In genomic region chr2:89244407-89244806, GRCh38 we compare ENCODE assay signal across 6 cellular contexts.
A peak's percentile ranks its signal among the peaks of the same experiment; 100 is the strongest.
DNase-seq lines count a peak whose midpoint lies in the region; ATAC-seq, FAIRE-seq and TF ChIP-seq lines count a peak whose summit lies in the region.
"Not testable (repeated sequence)": the region's sequence is repeated elsewhere in the genome, so short reads cannot be mapped to it uniquely, and the experiment has no call there.

No MANE protein-coding gene starts in this region.

- not testable (repeated sequence) for H3K4me3 ChIP-seq in BLaER1, esophagus muscularis mucosa, mucosa of descending colon
- H3K4me3 ChIP-seq in Karpas-422 (ENCODE audit: low read length) (peak overlapping the region; percentile 40; the same call in 1 of the 2 replicates), OCI-LY1 (ENCODE audit: low read depth, low read length, poor library complexity, severe bottlenecking) (peak overlapping the region; percentile 67)

- not testable (repeated sequence) for H4K20me1 ChIP-seq in BLaER1; Karpas-422 (ENCODE audit: insufficient read depth, low read depth, low read length); OCI-LY1 (ENCODE audit: insufficient read depth, low read length)

- H3K4me2 ChIP-seq in BLaER1 (peak overlapping the region; percentile 26; the same call in 1 of the 2 replicates), Karpas-422 (ENCODE audit: low read depth, low read length, poor library complexity, severe bottlenecking) (peak overlapping the region; percentile 51), OCI-LY1 (ENCODE audit: low read length) (peak overlapping the region; percentile 92)

- H3K36me3 ChIP-seq in BLaER1; Karpas-422 (ENCODE audit: insufficient read depth, low read length); OCI-LY1 (ENCODE audit: insufficient read depth, low read length); esophagus muscularis mucosa; mucosa of descending colon (ENCODE audit: low read depth): not testable (repeated sequence)

- H2AFZ ChIP-seq in Karpas-422 (ENCODE audit: low read length); OCI-LY1 (ENCODE audit: low read length): not testable (repeated sequence)

- not testable (repeated sequence) for H3K9me2 ChIP-seq in Karpas-422 (replicated peaks; ENCODE audit: insufficient read depth, low read length); OCI-LY1 (ENCODE audit: low read depth, low read length)

- H3F3A ChIP-seq in OCI-LY1 (ENCODE audit: insufficient read depth, low read length) = not testable (repeated sequence)

- not testable (repeated sequence) for H3K27me3 ChIP-seq in BLaER1; Karpas-422 (ENCODE audit: low read length); OCI-LY1 (ENCODE audit: insufficient read depth, low read length); esophagus muscularis mucosa

- peak; percentile 68 for ATAC-seq in mucosa of descending colon

- H3K27ac ChIP-seq in BLaER1 = 0 out of 2 replicates have a peak overlapping the region, but pooled peaks have one; percentile 35
- H3K27ac ChIP-seq in Karpas-422 (ENCODE audit: low read length) = peak overlapping the region; percentile 78; the same call in 1 of the 2 replicates
- H3K27ac ChIP-seq in OCI-LY1 (ENCODE audit: low read depth, low read length, poor library complexity, severe bottlenecking) = peak overlapping the region; percentile 87
- not testable (repeated sequence) for H3K27ac ChIP-seq in esophagus muscularis mucosa (replicated peaks in 1 of 4)

- H3K4me1 ChIP-seq in BLaER1 = peaks cover 20% of the 10 kb centered on the region
- H3K4me1 ChIP-seq in Karpas-422 (ENCODE audit: low read length) = peaks cover 24% of the 10 kb centered on the region
- peaks cover 37% of the 10 kb centered on the region for H3K4me1 ChIP-seq in OCI-LY1 (ENCODE audit: insufficient read depth, low read length, severe bottlenecking)
- H3K4me1 ChIP-seq in esophagus muscularis mucosa; mucosa of descending colon (ENCODE audit: low read depth): not testable (repeated sequence)

- not testable (repeated sequence) for TF ChIP-seq EP300 in esophagus muscularis mucosa (IDR thresholded peaks at IDR 0.05)

- not testable (repeated sequence) for H3K79me2 ChIP-seq in Karpas-422 (ENCODE audit: low read length); OCI-LY1 (ENCODE audit: insufficient read depth, low read length)

- not testable (repeated sequence) for H3K9me3 ChIP-seq in BLaER1; Karpas-422 (ENCODE audit: low read length); OCI-LY1 (ENCODE audit: low read length); esophagus muscularis mucosa; mucosa of descending colon

- intact Hi-C loops in esophagus muscularis mucosa (cut with DNase I); mucosa of descending colon (cut with DNase I, micrococcal nuclease): not testable (repeated sequence)

- not testable (repeated sequence) for TF ChIP-seq CTCF in OCI-LY1 (IDR thresholded peaks at IDR 0.05; ENCODE audit: low read length); esophagus muscularis mucosa (IDR thresholded peaks at IDR 0.05); mucosa of descending colon (IDR thresholded peaks at IDR 0.05)

- not testable (repeated sequence) for TF ChIP-seq POLR2A in GM12891 (IDR thresholded peaks at IDR 0.05; ENCODE audit: low read depth, low read length); esophagus muscularis mucosa (IDR thresholded peaks at IDR 0.05; ENCODE audit: low read depth)

- H3K9ac ChIP-seq in BLaER1 = not testable (repeated sequence)
- H3K9ac ChIP-seq in Karpas-422 (ENCODE audit: low read length) (peak overlapping the region; percentile 39; the same call in 1 of the 2 replicates), OCI-LY1 (ENCODE audit: low read length) (peak overlapping the region; percentile 55)

- FAIRE-seq in GM12891 (lab: Jason Lieb, UNC) = peak; percentile 35

- DNase-seq in GM12891 (ENCODE audit: insufficient read length, low spot score); Karpas-422: not testable (repeated sequence)
- DNase-seq in esophagus muscularis mucosa (ENCODE audit: extremely low spot score) (peak; percentile 50), mucosa of descending colon (peak in 1 of 3 donors; percentile 4)

Comparison
In these comparisons a context has a peak if more than half of its experiments do, and no peak if none do; other contexts are left out.
1. H3K4me2 ChIP-seq: peak in every context shown above with its lines; median percentile 92 in OCI-LY1; 51 in Karpas-422; 26 in BLaER1.